In the genomic region with DNA sequence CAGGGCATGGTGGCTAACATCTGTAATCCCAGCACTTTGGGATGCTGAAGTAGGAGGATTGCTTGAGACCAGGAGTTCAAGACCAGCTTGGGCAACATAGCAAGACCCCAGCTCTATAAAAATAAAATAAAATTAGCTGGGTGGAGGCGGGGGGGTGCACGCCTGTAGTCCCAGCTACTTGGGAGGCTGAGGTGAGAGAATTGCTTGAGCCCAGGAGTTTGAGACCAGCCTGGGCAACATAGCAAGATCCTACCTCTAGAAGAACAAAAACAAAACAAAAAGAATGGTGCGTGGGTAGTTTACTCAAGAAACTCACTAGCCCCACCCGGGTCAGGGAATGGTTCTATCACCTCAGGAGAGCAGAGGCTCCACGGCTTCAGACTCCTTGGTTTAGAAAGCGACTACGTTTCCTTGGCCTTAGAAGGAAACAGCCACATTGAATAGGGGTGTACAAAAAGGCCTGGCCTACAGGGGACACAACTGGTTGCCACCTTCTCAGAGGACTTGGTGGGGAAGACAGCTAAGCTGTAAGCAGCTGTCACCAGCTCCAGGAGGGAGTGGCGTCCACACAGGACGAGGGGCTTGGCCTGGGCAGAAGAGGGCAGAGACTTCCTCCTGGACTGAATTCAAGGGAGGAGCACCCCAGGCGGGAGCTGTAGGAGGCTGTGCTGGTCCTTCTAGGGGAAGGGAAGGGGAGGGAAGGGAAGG, we compare ENCODE assay signal across 6 cellular contexts. TPM values are rescaled to one million over a fixed set of nuclear protein-coding genes. Genes with fewer than 3 reads are reported as not detected.
DNase-seq lines count a peak whose midpoint lies in the region; ATAC-seq and TF ChIP-seq lines count a peak whose summit lies in the region.

No MANE protein-coding gene starts in this region.

- POLR2A ChIA-PET in activated CD4-positive, alpha-beta T cell treated with anti-CD3 and anti-CD28 coated beads for 36 hours (lab: Charles Lee): interaction anchor here (0.6 to 1.2 kb wide), 5 partner anchors 10 to 579 kb away, joined by 3 to 5 read pairs (median 4); no protein-coding TSS in a partner anchor

- DNase-seq in activated CD4-positive, alpha-beta T cell treated with anti-CD3 and anti-CD28 coated beads for 36 hours: peak; percentile 45
- no peak for DNase-seq in activated CD4-positive, alpha-beta T cell treated with anti-CD3 and anti-CD28 coated beads, Interleukin-2, amount 50 U/mL, for 1 hour
- DNase-seq in activated T-cell treated with anti-CD3 and anti-CD28 coated beads, Interleukin-2, amount 50 U/mL, for 48 hours: peak; percentile 34 to 47
- DNase-seq in mesothelial cell of epicardium (ENCODE audit: low spot score in 2 of 2, unreplicated experiment in 2 of 2): no peak

- H3K36me3 Mint-ChIP-seq in activated CD4-positive, alpha-beta T cell treated with anti-CD3 and anti-CD28 coated beads for 36 hours (ENCODE audit: low read depth): peaks cover 40% of the 10 kb centered on the region
- H3K36me3 Mint-ChIP-seq in mesothelial cell of epicardium: peaks cover 20% of the 10 kb centered on the region

- peak overlapping the region; percentile 78 for H3K4me3 Mint-ChIP-seq in activated CD4-positive, alpha-beta T cell treated with anti-CD3 and anti-CD28 coated beads for 36 hours
- H3K4me3 Mint-ChIP-seq in mesothelial cell of epicardium: peak overlapping the region; percentile 81

- intact Hi-C loops in activated CD4-positive, alpha-beta T cell treated with anti-CD3 and anti-CD28 coated beads for 36 hours (cut with DNase I, micrococcal nuclease): loop anchor here (2.0 kb wide), 4 partner anchors 17 to 227 kb away; partner anchors contain the start of genes SOCS3 (in 1 of the 2), SYNGR2 (in 1 of the 2) and TNRC6C (in 1 of the 2)

- ATAC-seq in activated CD4-positive, alpha-beta T cell treated with anti-CD3 and anti-CD28 coated beads for 36 hours: peak; percentile 12
- ATAC-seq in HG03442 (IDR thresholded peaks at IDR 0.05; ENCODE audit: unreplicated experiment) (no peak), HG03135 (IDR thresholded peaks at IDR 0.05; ENCODE audit: unreplicated experiment) (no peak)

- H3K27me3 Mint-ChIP-seq in activated CD4-positive, alpha-beta T cell treated with anti-CD3 and anti-CD28 coated beads for 36 hours: no peaks in the 10 kb centered on the region
- H3K27me3 Mint-ChIP-seq in mesothelial cell of epicardium (ENCODE audit: low read depth): no peaks in the 10 kb centered on the region

- TF ChIP-seq CTCF in mesothelial cell of epicardium (IDR thresholded peaks at IDR 0.05; ENCODE audit: unreplicated experiment): no peak

- peaks cover 29% of the 10 kb centered on the region for H3K4me1 Mint-ChIP-seq in activated CD4-positive, alpha-beta T cell treated with anti-CD3 and anti-CD28 coated beads for 36 hours
- peaks cover 20% of the 10 kb centered on the region for H3K4me1 Mint-ChIP-seq in mesothelial cell of epicardium

- H3K9me3 Mint-ChIP-seq in activated CD4-positive, alpha-beta T cell treated with anti-CD3 and anti-CD28 coated beads for 36 hours (ENCODE audit: low read depth): no peaks in the 10 kb centered on the region
- peaks cover 3% of the 10 kb centered on the region for H3K9me3 Mint-ChIP-seq in mesothelial cell of epicardium

- CTCF ChIA-PET in activated CD4-positive, alpha-beta T cell treated with anti-CD3 and anti-CD28 coated beads for 36 hours (lab: Charles Lee): interaction anchor here (0.6 to 3.2 kb wide), 5 partner anchors 10 to 951 kb away, joined by 3 to 21 read pairs (median 4); no protein-coding TSS in a partner anchor

- H3K27ac Mint-ChIP-seq in activated CD4-positive, alpha-beta T cell treated with anti-CD3 and anti-CD28 coated beads for 36 hours: peak overlapping the region; percentile 42
- H3K27ac Mint-ChIP-seq in mesothelial cell of epicardium: peak overlapping the region; percentile 39

RNA-seq across cellular contexts. Expression of gene TK1, which starts 0.7 kb away (rescaled TPM):
- 100 to 1,000 TPM; 157 to 195 TPM for total RNA-seq in activated CD4-positive, alpha-beta T cell treated with anti-CD3 and anti-CD28 coated beads for 36 hours
- 23.3 to 25.7 TPM (median 23.3 TPM) in 3 replicates for total RNA-seq in mesothelial cell of epicardium

RNA-seq across cellular contexts. Expression of gene AFMID, which starts 1.0 kb away (rescaled TPM):
- 10 to 100 TPM; 26.3 to 26.7 TPM for total RNA-seq in activated CD4-positive, alpha-beta T cell treated with anti-CD3 and anti-CD28 coated beads for 36 hours
- 24.1 to 32.3 TPM (median 27.6 TPM) in 3 replicates for total RNA-seq in mesothelial cell of epicardium

RNA-seq across cellular contexts. Expression of gene SYNGR2, which starts 17.8 kb away (rescaled TPM):
- 10 to 100 TPM; 79.1 to 89.2 TPM for total RNA-seq in activated CD4-positive, alpha-beta T cell treated with anti-CD3 and anti-CD28 coated beads for 36 hours
- total RNA-seq in mesothelial cell of epicardium: 47.7 to 52.7 TPM (median 52.0 TPM) in 3 replicates

RNA-seq across cellular contexts. Expression of gene BIRC5, which starts 27.9 kb away (rescaled TPM):
- 100 to 1,000 TPM; 100 to 107 TPM for total RNA-seq in activated CD4-positive, alpha-beta T cell treated with anti-CD3 and anti-CD28 coated beads for 36 hours
- total RNA-seq in mesothelial cell of epicardium: 22.8 to 23.8 TPM (median 22.9 TPM) in 3 replicates

RNA-seq across cellular contexts. Expression of gene C17orf99, which starts 40.0 kb away (rescaled TPM):
- not detected for total RNA-seq in activated CD4-positive, alpha-beta T cell treated with anti-CD3 and anti-CD28 coated beads for 36 hours
- 0.16 TPM in 1 of 3 replicates, not detected in the others for total RNA-seq in mesothelial cell of epicardium

Comparison
In these comparisons a context has a peak if more than half of its experiments do, and no peak if none do; other contexts are left out.
1. DNase-seq: peak in activated CD4-positive, alpha-beta T cell treated with anti-CD3 and anti-CD28 coated beads for 36 hours (single experiment) and activated T-cell treated with anti-CD3 and anti-CD28 coated beads, Interleukin-2, amount 50 U/mL, for 48 hours (2 of 2); none in activated CD4-positive, alpha-beta T cell treated with anti-CD3 and anti-CD28 coated beads, Interleukin-2, amount 50 U/mL, for 1 hour (single experiment) and mesothelial cell of epicardium (0 of 2).